In the genomic region with DNA sequence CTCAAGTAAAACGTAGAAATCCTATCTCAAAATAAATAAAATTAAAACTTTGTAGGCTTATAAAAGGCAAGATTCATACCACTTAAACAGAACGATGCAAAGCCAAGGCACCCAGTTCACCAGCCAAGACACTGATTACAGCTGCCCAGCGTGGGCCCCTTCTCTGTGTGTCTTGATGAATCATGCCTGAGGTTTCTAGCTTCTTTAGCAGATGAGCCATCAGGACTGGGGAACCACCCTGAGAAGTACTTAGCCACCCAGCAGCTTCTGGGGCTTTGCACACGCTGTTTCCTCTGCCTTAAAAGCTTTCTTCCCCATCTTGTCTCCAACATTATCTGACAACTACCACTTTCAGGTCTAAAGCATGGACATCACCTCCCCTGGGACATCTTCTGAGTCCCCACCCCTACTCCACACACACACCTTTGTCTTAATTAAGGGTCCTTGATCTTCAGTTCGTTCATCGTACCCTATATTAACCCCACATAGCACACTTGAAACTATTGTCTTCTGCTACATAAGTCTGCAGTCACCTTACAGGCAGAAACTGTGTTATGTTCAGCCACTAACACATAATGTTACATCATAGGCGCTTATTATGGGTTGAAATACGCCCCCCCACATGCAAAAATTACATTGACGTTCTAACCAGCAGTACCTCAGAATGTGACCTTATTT, we compare ENCODE assay signal across 8 cellular contexts. TPM values are rescaled to one million over a fixed set of nuclear protein-coding genes. Genes with fewer than 3 reads are reported as not detected.
DNase-seq lines count a peak whose midpoint lies in the region; ATAC-seq and TF ChIP-seq lines count a peak whose summit lies in the region.

No MANE protein-coding gene starts in this region.

- no peak overlapping the region for H3K9ac ChIP-seq in smooth muscle cell (ENCODE audit: low read depth)

- H4K20me1 ChIP-seq in smooth muscle cell (ENCODE audit: low read depth): no peaks in the 10 kb centered on the region

- H3F3A ChIP-seq in smooth muscle cell (ENCODE audit: low read depth): peaks cover 20% of the 10 kb centered on the region

- no peak overlapping the region for H2AFZ ChIP-seq in smooth muscle cell (ENCODE audit: low read depth)

- no peaks in the 10 kb centered on the region for H3K9me3 Mint-ChIP-seq in mesothelial cell of epicardium

- WGBS in smooth muscle cell (ENCODE audit: low lambda C conversion rate): 47% methylated on average over 9 of the region's 9 CpGs

- no peak overlapping the region for H3K4me3 ChIP-seq in smooth muscle cell

- no peak for TF ChIP-seq CTCF in RWPE1 (conservative IDR thresholded peaks at IDR 0.05; ENCODE audit: low read depth)
- TF ChIP-seq CTCF in smooth muscle cell (IDR thresholded peaks at IDR 0.05; ENCODE audit: borderline replicate concordance, insufficient read depth, poor library complexity, severe bottlenecking): no peak
- TF ChIP-seq CTCF in mesothelial cell of epicardium (IDR thresholded peaks at IDR 0.05; ENCODE audit: unreplicated experiment): no peak

- DNase-seq in GM04504 (ENCODE audit: low read depth): peak; percentile 75
- DNase-seq in RWPE1 (ENCODE audit: low spot score): peak; percentile 87
- peak; percentile 79 for DNase-seq in astrocyte of the hippocampus (ENCODE audit: low read depth, low spot score)
- DNase-seq in smooth muscle cell (lab: John Stamatoyannopoulos, UW; ENCODE audit: unreplicated experiment): no peak
- no peak for DNase-seq in germinal center (ENCODE audit: low spot score)
- DNase-seq in NCI-H1092 (lab: John Stamatoyannopoulos, UW): no peak
- DNase-seq in mesothelial cell of epicardium (ENCODE audit: low spot score in 2 of 2, unreplicated experiment in 2 of 2): no peak

- H3K79me2 ChIP-seq in smooth muscle cell (ENCODE audit: low read depth): no peaks in the 10 kb centered on the region

- H3K4me2 ChIP-seq in smooth muscle cell: peak overlapping the region; percentile 79

- CTCF ChIA-PET in RWPE1 (lab: Yijun Ruan, JAX): no interaction called here

- H3K27ac Mint-ChIP-seq in mesothelial cell of epicardium: no peak overlapping the region

- no peaks in the 10 kb centered on the region for H3K27me3 ChIP-seq in smooth muscle cell (ENCODE audit: low read depth)

- H3K27ac ChIP-seq in RWPE1 (no peak overlapping the region), smooth muscle cell (ENCODE audit: low read depth) (peak overlapping the region; percentile 95)

- H3K27me3 Mint-ChIP-seq in mesothelial cell of epicardium (ENCODE audit: low read depth): peaks cover 13% of the 10 kb centered on the region

- no peaks in the 10 kb centered on the region for H3K36me3 Mint-ChIP-seq in mesothelial cell of epicardium

- ATAC-seq in HG02759 (IDR thresholded peaks at IDR 0.05; ENCODE audit: unreplicated experiment): peak; percentile 78

- H3K4me1 Mint-ChIP-seq in mesothelial cell of epicardium: peaks cover 6% of the 10 kb centered on the region

- H3K36me3 ChIP-seq in smooth muscle cell (ENCODE audit: low read depth): no peaks in the 10 kb centered on the region

- H3K9me3 ChIP-seq in smooth muscle cell (replicated peaks; ENCODE audit: low read depth): no peaks in the 10 kb centered on the region

- peaks cover 27% of the 10 kb centered on the region for H3K4me1 ChIP-seq in smooth muscle cell (ENCODE audit: low read depth)

- POLR2A ChIA-PET in RWPE1 (lab: Yijun Ruan, JAX; ENCODE audit: low non-redundant PET): interaction anchor here (0.6 kb wide), 1 partner anchor 405 kb away, joined by 3 read pairs; no protein-coding TSS in a partner anchor

- H3K4me3 Mint-ChIP-seq in mesothelial cell of epicardium: no peak overlapping the region

RNA-seq across cellular contexts. Expression of a gene that starts 8.7 kb away (rescaled TPM):
- total RNA-seq in smooth muscle cell: 61.0 and 67.4 TPM in 2 replicates
- 52.6 and 64.5 TPM in 2 replicates for polyA plus RNA-seq in smooth muscle cell
- total RNA-seq in mesothelial cell of epicardium: 12.5 to 15.3 TPM (median 12.5 TPM) in 3 replicates

RNA-seq across cellular contexts. Expression of a gene that starts 17.2 kb away (rescaled TPM):
- total RNA-seq in smooth muscle cell (0.85 TPM in 1 of 2 replicates, not detected in the other), mesothelial cell of epicardium (not detected in 3 replicates)
- 1.2 and 1.5 TPM in 2 replicates for polyA plus RNA-seq in smooth muscle cell

RNA-seq across cellular contexts. Expression of a gene that starts 19.6 kb away (rescaled TPM):
- total RNA-seq in smooth muscle cell (not detected in 2 replicates), mesothelial cell of epicardium (not detected in 3 replicates)
- 0.21 and 0.47 TPM in 2 replicates for polyA plus RNA-seq in smooth muscle cell

Comparison
In these comparisons a context has a peak if more than half of its experiments do, and no peak if none do; other contexts are left out.
1. DNase-seq: peak in GM04504 (single experiment), RWPE1 (single experiment) and astrocyte of the hippocampus (single experiment); none in smooth muscle cell (single experiment), germinal center (single experiment), NCI-H1092 (single experiment) and mesothelial cell of epicardium (0 of 2).